In genomic region chr15:80031841-80032240, GRCh38 we compare ENCODE assay signal across 13 cellular contexts. TPM values are rescaled to one million over a fixed set of nuclear protein-coding genes. Genes with fewer than 3 reads are reported as not detected.
A peak's percentile ranks its signal among the peaks of the same experiment; 100 is the strongest.
DNase-seq lines count a peak whose midpoint lies in the region; ATAC-seq, FAIRE-seq and TF ChIP-seq lines count a peak whose summit lies in the region.
"Had no signal": no experiment of that assay in that cellular context is flagged by ENCODE, and none has a peak within 500 bp of the region (broad histone marks: within the 10 kb centered on the region; RNA-seq: fewer than 3 reads in every experiment).

No MANE protein-coding gene starts in this region.

- no peaks in the 10 kb centered on the region for H3K36me3 ChIP-seq in mucosa of descending colon (ENCODE audit: low read depth)
- no peaks in the 10 kb centered on the region for H3K36me3 ChIP-seq in small intestine (ENCODE audit: control insufficient read depth in 2 of 2, insufficient read depth in 2 of 2, low read length in 2 of 2)
- H3K36me3 ChIP-seq: sigmoid colon had no signal

- H3K9me3 Mint-ChIP-seq in activated CD4-positive, alpha-beta T cell treated with anti-CD3 and anti-CD28 coated beads, Interleukin-2, amount 10 ng/mL, durations not matched to agents 7 days and 5 days, result peaks cover 4% of the 10 kb centered on the region

- H3K4me3 ChIP-seq in mucosa of descending colon, result no peak overlapping the region
- H3K4me3 ChIP-seq in small intestine (ENCODE audit: low read depth in 1 of 2, low read length in 2 of 2), result no peak overlapping the region
- H3K4me3 ChIP-seq: sigmoid colon had no signal

- peak overlapping the region; percentile 88 for H3K27ac Mint-ChIP-seq in activated CD4-positive, alpha-beta T cell treated with anti-CD3 and anti-CD28 coated beads, Interleukin-2, amount 10 ng/mL, durations not matched to agents 7 days and 5 days
- H3K27ac Mint-ChIP-seq: endodermal cell had no signal

- H3K4me3 Mint-ChIP-seq in activated CD4-positive, alpha-beta T cell treated with anti-CD3 and anti-CD28 coated beads, Interleukin-2, amount 10 ng/mL, durations not matched to agents 7 days and 5 days, result no peak overlapping the region
- H3K4me3 Mint-ChIP-seq: endodermal cell had no signal

- peak; percentile 72 for ATAC-seq in mucosa of descending colon

- H3K9me3 ChIP-seq in mucosa of descending colon (no peaks in the 10 kb centered on the region), small intestine (ENCODE audit: control insufficient read depth, low read depth) (no peaks in the 10 kb centered on the region)
- H3K9me3 ChIP-seq: sigmoid colon had no signal

- no peak for DNase-seq in activated CD4-positive, alpha-beta T cell treated with anti-CD3 and anti-CD28 coated beads, Interleukin-2, amount 10 ng/mL, durations not matched to agents 7 days and 5 days
- DNase-seq in activated CD4-positive, alpha-beta T cell treated with anti-CD3 and anti-CD28 coated beads, Interleukin-2, amount 50 U/mL, for 1 hour, result no peak
- DNase-seq in NCI-H1436 (lab: John Stamatoyannopoulos, UW) (peak; percentile 59), SW480 (ENCODE audit: low spot score) (peak; percentile 35), mucosa of descending colon (peak in 2 of 3 donors; percentile 28 to 47), DMS 273 treated with DMSO at 0.1 percent for 48 hours (lab: John Stamatoyannopoulos, UW) (no peak), small intestine (no peak), RCC 7860 (ENCODE audit: low spot score) (no peak)
- DNase-seq: activated gamma-delta T cell, endodermal cell, islet precursor cell, NCI-H1048, sigmoid colon had no signal

- FAIRE-seq in small intestine (lab: Jason Lieb, UNC) (no peak), RCC 7860 (lab: Jason Lieb, UNC) (no peak)

- POLR2A ChIA-PET in activated CD4-positive, alpha-beta T cell treated with anti-CD3 and anti-CD28 coated beads, Interleukin-2, amount 10 ng/mL, durations not matched to agents 7 days and 5 days (lab: Charles Lee), result interaction anchor here (0.6 kb wide), 2 partner anchors 54 to 669 kb away, joined by 3 to 4 read pairs; no protein-coding TSS in a partner anchor

- no peaks in the 10 kb centered on the region for H3K27me3 ChIP-seq in small intestine (ENCODE audit: control insufficient read depth in 2 of 2, insufficient read depth in 2 of 2, low read length in 2 of 2)
- H3K27me3 ChIP-seq: sigmoid colon had no signal

- no peaks in the 10 kb centered on the region for H3K27me3 Mint-ChIP-seq in activated CD4-positive, alpha-beta T cell treated with anti-CD3 and anti-CD28 coated beads, Interleukin-2, amount 10 ng/mL, durations not matched to agents 7 days and 5 days

- CTCF ChIA-PET in activated CD4-positive, alpha-beta T cell treated with anti-CD3 and anti-CD28 coated beads, Interleukin-2, amount 10 ng/mL, durations not matched to agents 7 days and 5 days (lab: Charles Lee), result interaction anchor here (0.6 to 1.5 kb wide), 3 partner anchors 9 to 108 kb away, joined by 3 to 4 read pairs (median 4); no protein-coding TSS in a partner anchor

- intact Hi-C loops in mucosa of descending colon (cut with DNase I, micrococcal nuclease), result no loop called here

- peaks cover 26% of the 10 kb centered on the region for H3K4me1 Mint-ChIP-seq in activated CD4-positive, alpha-beta T cell treated with anti-CD3 and anti-CD28 coated beads, Interleukin-2, amount 10 ng/mL, durations not matched to agents 7 days and 5 days

- H3K36me3 Mint-ChIP-seq in activated CD4-positive, alpha-beta T cell treated with anti-CD3 and anti-CD28 coated beads, Interleukin-2, amount 10 ng/mL, durations not matched to agents 7 days and 5 days (ENCODE audit: low read depth), result peaks cover 1% of the 10 kb centered on the region

- no peak for TF ChIP-seq CTCF in mucosa of descending colon (IDR thresholded peaks at IDR 0.05)

- H3K4me1 ChIP-seq in mucosa of descending colon (ENCODE audit: low read depth), result peaks cover 8% of the 10 kb centered on the region
- peaks cover 0 to 2% of the 10 kb centered on the region in 2 donors for H3K4me1 ChIP-seq in small intestine (ENCODE audit: control insufficient read depth in 2 of 2, insufficient read depth in 1 of 2, low read depth in 1 of 2, low read length in 1 of 2)

- WGBS in small intestine, 3 donors, result 51 to 72% (median 71%) methylated on average over 3 of the region's 3 CpGs

- no peak overlapping the region for H3K27ac ChIP-seq in small intestine (ENCODE audit: low read depth in 1 of 2, low read length in 1 of 2)
- H3K27ac ChIP-seq: sigmoid colon had no signal

RNA-seq across cellular contexts. Expression of gene ZFAND6, which starts 27.6 kb away (rescaled TPM):
- total RNA-seq in activated CD4-positive, alpha-beta T cell treated with anti-CD3 and anti-CD28 coated beads, Interleukin-2, amount 10 ng/mL, durations not matched to agents 7 days and 5 days, result 10 to 100 TPM; 49.3 to 56.4 TPM
- total RNA-seq in mucosa of descending colon, result 10 to 100 TPM; 73.0 to 83.3 (median 76.5) TPM
- 10 to 100 TPM; 66.9 to 97.3 (median 90.5) TPM for polyA plus RNA-seq in small intestine

Comparison
In these comparisons a context has a peak if more than half of its experiments do, and no peak if none do; other contexts are left out.
1. DNase-seq: peak in NCI-H1436 (single experiment), SW480 (single experiment) and mucosa of descending colon (2 of 3); none in activated CD4-positive, alpha-beta T cell treated with anti-CD3 and anti-CD28 coated beads, Interleukin-2, amount 10 ng/mL, durations not matched to agents 7 days and 5 days (single experiment), activated CD4-positive, alpha-beta T cell treated with anti-CD3 and anti-CD28 coated beads, Interleukin-2, amount 50 U/mL, for 1 hour (single experiment), DMS 273 treated with DMSO at 0.1 percent for 48 hours (single experiment), small intestine (single experiment) and RCC 7860 (single experiment).